Comparison of ENCODE assay signal across 17 cellular contexts in genomic region chr7:155741061-155741460, GRCh38.
DNase-seq lines count a peak whose midpoint lies in the region; ATAC-seq, FAIRE-seq and TF ChIP-seq lines count a peak whose summit lies in the region.
"Had no signal": no experiment of that assay in that cellular context is flagged by ENCODE, and none has a peak within 500 bp of the region (broad histone marks: within the 10 kb centered on the region; RNA-seq: fewer than 3 reads in every experiment).

No MANE protein-coding gene starts in this region.

- no peak for FAIRE-seq in D721Med (lab: Jason Lieb, UNC)
- FAIRE-seq: frontal cortex had no signal

- H3K9me3 Mint-ChIP-seq in CD4-positive, alpha-beta memory T cell: no peaks in the 10 kb centered on the region
- H3K9me3 Mint-ChIP-seq in central memory CD8-positive, alpha-beta T cell: no peaks in the 10 kb centered on the region
- H3K9me3 Mint-ChIP-seq: naive thymus-derived CD4-positive, alpha-beta T cell; T-cell had no signal

- H3K9me3 ChIP-seq in CD4-positive, alpha-beta memory T cell (ENCODE audit: control insufficient read depth in 1 of 2, low read length in 2 of 2): no peaks in the 10 kb centered on the region
- H3K9me3 ChIP-seq in HUES64 (ENCODE audit: insufficient read depth, low read depth, low read length) (no peaks in the 10 kb centered on the region), right atrium auricular region (no peaks in the 10 kb centered on the region)

- POLR2A ChIA-PET in CD4-positive, alpha-beta memory T cell (lab: Charles Lee; ENCODE audit: partially characterized antibody): interaction anchor here (1.1 kb wide), 1 partner anchor 97 kb away, joined by 5 read pairs; the partner anchor contains the start of gene RBM33

- no peaks in the 10 kb centered on the region for H3K27me3 Mint-ChIP-seq in CD4-positive, alpha-beta memory T cell
- H3K27me3 Mint-ChIP-seq in central memory CD8-positive, alpha-beta T cell: no peaks in the 10 kb centered on the region
- H3K27me3 Mint-ChIP-seq: naive thymus-derived CD4-positive, alpha-beta T cell; T-cell had no signal

- CTCF ChIA-PET in CD4-positive, alpha-beta memory T cell (lab: Charles Lee; ENCODE audit: partially characterized antibody): interaction anchor here (1.0 to 3.6 kb wide), 2 partner anchors 26 to 142 kb away, joined by 7 to 32 read pairs; no protein-coding TSS in a partner anchor

- WGBS in HUES64: 68% methylated on average over 8 of the region's 8 CpGs

- peak; percentile 38 for ATAC-seq in GM18873 (IDR thresholded peaks at IDR 0.05; ENCODE audit: low FRiP score, unreplicated experiment)
- ATAC-seq in central memory CD8-positive, alpha-beta T cell (replicated peaks; ENCODE audit: extremely low read depth, poor library complexity, severe bottlenecking): no peak
- ATAC-seq: T-cell had no signal

- H3K27ac ChIP-seq in CD4-positive, alpha-beta memory T cell (ENCODE audit: low read depth, low read length): no peak overlapping the region
- H3K27ac ChIP-seq in HUES64 (ENCODE audit: low read depth, low read length) (no peak overlapping the region), right atrium auricular region (no peak overlapping the region)
- H3K27ac ChIP-seq: C4-2B had no signal

- H3K27ac Mint-ChIP-seq in CD4-positive, alpha-beta memory T cell: peak overlapping the region in 6 of 7 donors; percentile 54 to 88 (median 82)
- peak overlapping the region; percentile 75 for H3K27ac Mint-ChIP-seq in central memory CD8-positive, alpha-beta T cell (ENCODE audit: low read depth)

- no peak overlapping the region for H3K4me3 Mint-ChIP-seq in CD4-positive, alpha-beta memory T cell
- no peak overlapping the region for H3K4me3 Mint-ChIP-seq in central memory CD8-positive, alpha-beta T cell

- TF ChIP-seq CTCF in D721Med (IDR thresholded peaks at IDR 0.05; ENCODE audit: insufficient read depth, missing control alignments) (no peak), right atrium auricular region (IDR thresholded peaks at IDR 0.05) (no peak)

- peak overlapping the region; percentile 18; the same call in 1 of the 2 replicates for H3K9ac ChIP-seq in HUES64 (ENCODE audit: low read depth, low read length)

- intact Hi-C loops in CD4-positive, alpha-beta memory T cell (cut with micrococcal nuclease): no loop called here

- peaks cover 9% of the 10 kb centered on the region for H3K4me1 ChIP-seq in CD4-positive, alpha-beta memory T cell (ENCODE audit: insufficient read depth, low read length)
- peaks cover 15% of the 10 kb centered on the region for H3K4me1 ChIP-seq in HUES64 (ENCODE audit: insufficient read depth, low read length)
- no peaks in the 10 kb centered on the region for H3K4me1 ChIP-seq in right atrium auricular region

- peaks cover 13 to 69% (median 31%) of the 10 kb centered on the region in 4 donors for H3K4me1 Mint-ChIP-seq in CD4-positive, alpha-beta memory T cell
- H3K4me1 Mint-ChIP-seq in central memory CD8-positive, alpha-beta T cell: peaks cover 36% of the 10 kb centered on the region

- peaks cover 81% of the 10 kb centered on the region for H3K36me3 ChIP-seq in CD4-positive, alpha-beta memory T cell (ENCODE audit: insufficient read depth, low read length)
- H3K36me3 ChIP-seq in HUES64 (ENCODE audit: insufficient read depth, low read length) (peaks cover 84% of the 10 kb centered on the region), right atrium auricular region (peaks cover 69% of the 10 kb centered on the region)

- no peak for DNase-seq in CD4-positive, alpha-beta memory T cell
- no peak for DNase-seq in central memory CD8-positive, alpha-beta T cell (ENCODE audit: low spot score in 2 of 2)
- DNase-seq in Kasumi-1 (lab: John Stamatoyannopoulos, UW) (no peak), D721Med (ENCODE audit: insufficient read length, low spot score) (no peak), SIG-M5 (lab: John Stamatoyannopoulos, UW) (no peak), right atrium auricular region (ENCODE audit: low spot score) (no peak)
- DNase-seq: effector CD4-positive, alpha-beta T cell; HCEC 1CT; Karpas-422; left cardiac atrium; naive thymus-derived CD4-positive, alpha-beta T cell; NCI-H2081 had no signal

- H3K27me3 ChIP-seq in CD4-positive, alpha-beta memory T cell (ENCODE audit: insufficient read depth, low read length): no peaks in the 10 kb centered on the region
- H3K27me3 ChIP-seq in HUES64 (ENCODE audit: insufficient read depth, low read length) (no peaks in the 10 kb centered on the region), right atrium auricular region (no peaks in the 10 kb centered on the region)

- H3K4me3 ChIP-seq in CD4-positive, alpha-beta memory T cell (ENCODE audit: low read length in 2 of 2): no peak overlapping the region
- no peak overlapping the region for H3K4me3 ChIP-seq in HUES64 (ENCODE audit: low read length)
- no peak overlapping the region for H3K4me3 ChIP-seq in right atrium auricular region

- H3K36me3 Mint-ChIP-seq in CD4-positive, alpha-beta memory T cell: peaks cover 49 to 85% of the 10 kb centered on the region in 2 donors
- peaks cover 71% of the 10 kb centered on the region for H3K36me3 Mint-ChIP-seq in central memory CD8-positive, alpha-beta T cell (ENCODE audit: insufficient read depth)
